In the genomic region with DNA sequence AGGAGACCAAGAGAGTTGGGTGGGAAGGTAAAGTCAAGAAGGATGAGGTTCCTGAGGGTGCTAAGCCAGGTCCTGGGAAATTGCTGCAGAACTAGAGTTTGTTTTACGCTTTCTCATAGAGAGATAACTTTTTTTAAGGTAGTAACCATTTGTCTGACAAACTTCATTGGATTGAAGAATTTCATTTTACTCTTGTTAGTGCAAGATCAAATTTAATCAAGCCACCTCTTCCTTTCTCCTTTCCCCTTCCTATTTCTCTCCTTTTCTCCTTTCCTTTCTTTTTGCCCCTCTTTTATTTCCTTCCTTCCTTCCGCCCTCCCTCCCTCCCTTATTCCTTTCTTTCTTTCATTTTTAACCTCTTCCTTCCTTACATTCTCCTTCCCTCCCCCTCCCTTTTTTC, we compare ENCODE assay signal across 33 cellular contexts.
"Had no signal": no experiment of that assay in that cellular context is flagged by ENCODE, and none has a peak within 500 bp of the region (broad histone marks: within the 10 kb centered on the region; RNA-seq: fewer than 3 reads in every experiment).

No MANE protein-coding gene starts in this region.

- H3K4me3 ChIP-seq: adrenal gland, ascending aorta, body of pancreas, breast epithelium, cardiac muscle cell had no signal

- H3K4me1 ChIP-seq: adrenal gland, ascending aorta, breast epithelium had no signal

- H3K27me3 ChIP-seq: ascending aorta, body of pancreas, brain microvascular endothelial cell, breast epithelium had no signal

- DNase-seq: activated effector memory CD4-positive, alpha-beta T cell treated with anti-CD3 and anti-CD28 coated beads, Interleukin-2, amount 50 U/mL, for 16 hours; activated effector memory CD4-positive, alpha-beta T cell treated with Interleukin-2 at 50 U/mL for 16 hours; activated gamma-delta T cell; activated gamma-delta T cell treated with Interleukin-2 at 50 U/mL for 16 hours; activated naive CD4-positive, alpha-beta T cell; activated naive CD4-positive, alpha-beta T cell treated with anti-CD3 and anti-CD28 coated beads for 36 hours; activated naive CD4-positive, alpha-beta T cell treated with anti-CD3 and anti-CD28 coated beads, Interleukin-2, amount 10 ng/mL, durations not matched to agents 7 days and 5 days; activated naive CD4-positive, alpha-beta T cell treated with anti-CD3 and anti-CD28 coated beads, Interleukin-2, amount 50 U/mL, for 16 hours; activated naive CD4-positive, alpha-beta T cell treated with Interleukin-2 at 50 U/mL for 16 hours; activated naive CD8-positive, alpha-beta T cell treated with anti-CD3 and anti-CD28 coated beads for 36 hours; activated naive CD8-positive, alpha-beta T cell treated with anti-CD3 and anti-CD28 coated beads, Interleukin-2, amount 10 ng/mL, durations not matched to agents 7 days and 5 days; activated naive CD8-positive, alpha-beta T cell treated with anti-CD3 and anti-CD28 coated beads, Interleukin-2, amount 50 U/mL, for 24 hours; activated T-cell treated with anti-CD3 and anti-CD28 coated beads, Interleukin-2, amount 50 U/mL, for 24 hours; activated T-cell treated with anti-CD3 and anti-CD28 coated beads, Interleukin-2, amount 50 U/mL, for 4 hours; activated T-cell treated with anti-CD3 and anti-CD28 coated beads, Interleukin-2, amount 50 U/mL, for 48 hours; activated T-cell treated with anti-CD3 and anti-CD28 coated beads, Interleukin-2, amount 50 U/mL, for 72 hours; adrenal gland; amniotic stem cell; amygdala; anterior cingulate cortex; aorta; body of pancreas; brain microvascular endothelial cell; caudate nucleus; central memory CD4-positive, alpha-beta T cell; cerebellar nuclear complex had no signal

- FAIRE-seq: astrocyte, bronchial epithelial cell had no signal

- H3K27ac ChIP-seq: adrenal gland, ascending aorta, body of pancreas, brain microvascular endothelial cell, breast epithelium, cardiac muscle cell had no signal

- ATAC-seq: activated naive CD4-positive, alpha-beta T cell treated with anti-CD3 and anti-CD28 coated beads, Interleukin-2, amount 50 U/mL, for 72 hours; activated naive CD8-positive, alpha-beta T cell treated with anti-CD3 and anti-CD28 coated beads, Interleukin-2, amount 50 U/mL, for 24 hours; activated T-cell treated with anti-CD3 and anti-CD28 coated beads, Interleukin-2, amount 50 U/mL, for 4 hours; activated T-cell treated with anti-CD3 and anti-CD28 coated beads, Interleukin-2, amount 50 U/mL, for 72 hours; activated T-helper 17 cell treated with anti-CD3 and anti-CD28 coated beads, Interleukin-2, amount 50 U/mL, for 72 hours; body of pancreas had no signal

- H3K9me3 ChIP-seq: adrenal gland, ascending aorta, body of pancreas, breast epithelium had no signal

- H3K36me3 ChIP-seq: adrenal gland, ascending aorta, brain microvascular endothelial cell, breast epithelium, cardiac muscle cell had no signal
